1 cellular context compared by ENCODE assay signal in the genomic region with DNA sequence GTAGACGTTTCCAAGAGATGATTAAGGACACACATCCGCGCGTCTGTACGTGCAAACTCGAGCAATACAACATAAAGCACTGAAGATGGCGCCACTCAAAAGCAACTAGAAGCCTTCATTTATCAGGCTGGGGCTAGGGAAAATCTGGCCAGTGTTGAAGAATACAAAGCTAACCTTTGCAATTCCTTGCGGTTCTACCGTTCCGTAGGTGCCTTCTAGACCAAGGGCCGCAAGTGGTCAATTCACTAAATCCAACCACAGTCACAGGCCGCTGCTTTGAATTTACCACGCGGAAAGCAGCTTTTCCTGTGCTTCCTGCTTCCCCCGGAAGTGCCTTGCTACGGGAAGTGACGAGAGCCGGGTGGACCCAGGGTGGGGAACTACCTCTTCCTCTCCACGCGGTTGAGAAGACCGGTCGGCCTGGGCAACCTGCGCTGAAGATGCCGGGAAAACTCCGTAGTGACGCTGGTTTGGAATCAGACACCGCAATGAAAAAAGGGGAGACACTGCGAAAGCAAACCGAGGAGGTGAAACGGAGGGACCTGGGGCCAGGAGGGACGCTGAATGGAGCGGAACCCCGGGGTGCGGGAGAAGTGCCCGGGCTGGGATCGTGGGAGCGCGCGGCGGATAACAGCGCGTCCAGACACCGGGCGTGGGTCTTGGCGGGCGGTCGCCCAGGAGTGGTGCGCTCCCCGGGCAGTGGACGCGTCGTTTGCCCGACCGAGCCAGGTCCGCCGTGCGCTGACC.
TF ChIP-seq lines count a peak whose summit lies in the region.

A gene (plus strand): TSS at position 385 of the 747 bp plus-strand sequence. CDS start 56 bp downstream, at position 441.

TF ChIP-seq in K562, 482 proteins besides CTCF, POLR2A, EP300 and RAD21 (continued from another document and continues in another):
- TF ChIP-seq, protein P1, sequence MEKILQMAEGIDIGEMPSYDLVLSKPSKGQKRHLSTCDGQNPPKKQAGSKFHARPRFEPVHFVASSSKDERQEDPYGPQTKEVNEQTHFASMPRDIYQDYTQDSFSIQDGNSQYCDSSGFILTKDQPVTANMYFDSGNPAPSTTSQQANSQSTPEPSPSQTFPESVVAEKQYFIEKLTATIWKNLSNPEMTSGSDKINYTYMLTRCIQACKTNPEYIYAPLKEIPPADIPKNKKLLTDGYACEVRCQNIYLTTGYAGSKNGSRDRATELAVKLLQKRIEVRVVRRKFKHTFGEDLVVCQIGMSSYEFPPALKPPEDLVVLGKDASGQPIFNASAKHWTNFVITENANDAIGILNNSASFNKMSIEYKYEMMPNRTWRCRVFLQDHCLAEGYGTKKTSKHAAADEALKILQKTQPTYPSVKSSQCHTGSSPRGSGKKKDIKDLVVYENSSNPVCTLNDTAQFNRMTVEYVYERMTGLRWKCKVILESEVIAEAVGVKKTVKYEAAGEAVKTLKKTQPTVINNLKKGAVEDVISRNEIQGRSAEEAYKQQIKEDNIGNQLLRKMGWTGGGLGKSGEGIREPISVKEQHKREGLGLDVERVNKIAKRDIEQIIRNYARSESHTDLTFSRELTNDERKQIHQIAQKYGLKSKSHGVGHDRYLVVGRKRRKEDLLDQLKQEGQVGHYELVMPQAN (IDR thresholded peaks at IDR 0.05; ENCODE audit: borderline replicate concordance), result peak; percentile 99
- TF ChIP-seq SMARCC2 (IDR thresholded peaks at IDR 0.05; ENCODE audit: low read depth) (0 out of 2 replicates have a peak, but pooled peaks have one; percentile 62), MXI1 (IDR thresholded peaks at IDR 0.05; ENCODE audit: low read depth, low read length) (peak; percentile 91), ELF2 (CRISPR knock-in tag; IDR thresholded peaks at IDR 0.05) (peak; percentile 98), PHF21A (IDR thresholded peaks at IDR 0.05; ENCODE audit: borderline replicate concordance, low read depth) (peak; percentile 21; the same call in 1 of the 2 replicates), NEUROD1 (IDR thresholded peaks at IDR 0.05; ENCODE audit: borderline replicate concordance, low read depth, low read length, partially characterized antibody) (peak; percentile 60), NFATC3 (IDR thresholded peaks at IDR 0.05) (0 out of 2 replicates have a peak, but pooled peaks have one; percentile 80), ZNF121 (CRISPR knock-in tag; conservative IDR thresholded peaks at IDR 0.05) (no peak), NR2C1 (IDR thresholded peaks at IDR 0.05) (peak; percentile 84), NR2C1 (tag; IDR thresholded peaks at IDR 0.05) (peak; percentile 88), ZNF830 (CRISPR knock-in tag; IDR thresholded peaks at IDR 0.05) (no peak), ZKSCAN1 (IDR thresholded peaks at IDR 0.05; ENCODE audit: low read depth, low read length) (0 out of 2 replicates have a peak, but pooled peaks have one; percentile 49), RB1 (IDR thresholded peaks at IDR 0.05; ENCODE audit: low read depth) (peak; percentile 26), HNRNPL (IDR thresholded peaks at IDR 0.05; ENCODE audit: low read depth, low read length) (peak; percentile 57; the same call in 1 of the 2 replicates), RFX5 (IDR thresholded peaks at IDR 0.05; ENCODE audit: low read depth, low read length) (no peak), ZBTB1 (CRISPR knock-in tag; IDR thresholded peaks at IDR 0.05; ENCODE audit: borderline replicate concordance, low read depth) (peak; percentile 15; the same call in 1 of the 2 replicates), SLC30A9 (CRISPR knock-in tag; IDR thresholded peaks at IDR 0.05) (no peak)
- TF ChIP-seq, protein P2, sequence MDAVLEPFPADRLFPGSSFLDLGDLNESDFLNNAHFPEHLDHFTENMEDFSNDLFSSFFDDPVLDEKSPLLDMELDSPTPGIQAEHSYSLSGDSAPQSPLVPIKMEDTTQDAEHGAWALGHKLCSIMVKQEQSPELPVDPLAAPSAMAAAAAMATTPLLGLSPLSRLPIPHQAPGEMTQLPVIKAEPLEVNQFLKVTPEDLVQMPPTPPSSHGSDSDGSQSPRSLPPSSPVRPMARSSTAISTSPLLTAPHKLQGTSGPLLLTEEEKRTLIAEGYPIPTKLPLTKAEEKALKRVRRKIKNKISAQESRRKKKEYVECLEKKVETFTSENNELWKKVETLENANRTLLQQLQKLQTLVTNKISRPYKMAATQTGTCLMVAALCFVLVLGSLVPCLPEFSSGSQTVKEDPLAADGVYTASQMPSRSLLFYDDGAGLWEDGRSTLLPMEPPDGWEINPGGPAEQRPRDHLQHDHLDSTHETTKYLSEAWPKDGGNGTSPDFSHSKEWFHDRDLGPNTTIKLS (IDR thresholded peaks at IDR 0.05; ENCODE audit: borderline replicate concordance, low read depth), result peak; percentile 77
- TF ChIP-seq, protein P3, sequence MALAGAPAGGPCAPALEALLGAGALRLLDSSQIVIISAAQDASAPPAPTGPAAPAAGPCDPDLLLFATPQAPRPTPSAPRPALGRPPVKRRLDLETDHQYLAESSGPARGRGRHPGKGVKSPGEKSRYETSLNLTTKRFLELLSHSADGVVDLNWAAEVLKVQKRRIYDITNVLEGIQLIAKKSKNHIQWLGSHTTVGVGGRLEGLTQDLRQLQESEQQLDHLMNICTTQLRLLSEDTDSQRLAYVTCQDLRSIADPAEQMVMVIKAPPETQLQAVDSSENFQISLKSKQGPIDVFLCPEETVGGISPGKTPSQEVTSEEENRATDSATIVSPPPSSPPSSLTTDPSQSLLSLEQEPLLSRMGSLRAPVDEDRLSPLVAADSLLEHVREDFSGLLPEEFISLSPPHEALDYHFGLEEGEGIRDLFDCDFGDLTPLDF (CRISPR knock-in tag; IDR thresholded peaks at IDR 0.05), result peak; percentile 76; the same call in 1 of the 2 replicates
- TF ChIP-seq, protein P4, sequence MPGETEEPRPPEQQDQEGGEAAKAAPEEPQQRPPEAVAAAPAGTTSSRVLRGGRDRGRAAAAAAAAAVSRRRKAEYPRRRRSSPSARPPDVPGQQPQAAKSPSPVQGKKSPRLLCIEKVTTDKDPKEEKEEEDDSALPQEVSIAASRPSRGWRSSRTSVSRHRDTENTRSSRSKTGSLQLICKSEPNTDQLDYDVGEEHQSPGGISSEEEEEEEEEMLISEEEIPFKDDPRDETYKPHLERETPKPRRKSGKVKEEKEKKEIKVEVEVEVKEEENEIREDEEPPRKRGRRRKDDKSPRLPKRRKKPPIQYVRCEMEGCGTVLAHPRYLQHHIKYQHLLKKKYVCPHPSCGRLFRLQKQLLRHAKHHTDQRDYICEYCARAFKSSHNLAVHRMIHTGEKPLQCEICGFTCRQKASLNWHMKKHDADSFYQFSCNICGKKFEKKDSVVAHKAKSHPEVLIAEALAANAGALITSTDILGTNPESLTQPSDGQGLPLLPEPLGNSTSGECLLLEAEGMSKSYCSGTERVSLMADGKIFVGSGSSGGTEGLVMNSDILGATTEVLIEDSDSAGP (CRISPR knock-in tag; IDR thresholded peaks at IDR 0.05), result peak; percentile 29; the same call in 1 of the 2 replicates
- TF ChIP-seq, protein P5, sequence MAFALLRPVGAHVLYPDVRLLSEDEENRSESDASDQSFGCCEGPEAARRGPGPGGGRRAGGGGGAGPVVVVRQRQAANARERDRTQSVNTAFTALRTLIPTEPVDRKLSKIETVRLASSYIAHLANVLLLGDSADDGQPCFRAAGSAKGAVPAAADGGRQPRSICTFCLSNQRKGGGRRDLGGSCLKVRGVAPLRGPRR (CRISPR knock-in tag; IDR thresholded peaks at IDR 0.05), result no peak
- TF ChIP-seq, protein P6, sequence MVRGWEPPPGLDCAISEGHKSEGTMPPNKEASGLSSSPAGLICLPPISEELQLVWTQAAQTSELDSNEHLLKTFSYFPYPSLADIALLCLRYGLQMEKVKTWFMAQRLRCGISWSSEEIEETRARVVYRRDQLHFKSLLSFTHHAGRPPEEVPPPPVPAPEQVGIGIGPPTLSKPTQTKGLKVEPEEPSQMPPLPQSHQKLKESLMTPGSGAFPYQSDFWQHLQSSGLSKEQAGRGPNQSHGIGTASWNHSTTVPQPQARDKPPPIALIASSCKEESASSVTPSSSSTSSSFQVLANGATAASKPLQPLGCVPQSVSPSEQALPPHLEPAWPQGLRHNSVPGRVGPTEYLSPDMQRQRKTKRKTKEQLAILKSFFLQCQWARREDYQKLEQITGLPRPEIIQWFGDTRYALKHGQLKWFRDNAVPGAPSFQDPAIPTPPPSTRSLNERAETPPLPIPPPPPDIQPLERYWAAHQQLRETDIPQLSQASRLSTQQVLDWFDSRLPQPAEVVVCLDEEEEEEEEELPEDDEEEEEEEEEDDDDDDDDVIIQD (CRISPR knock-in tag; IDR thresholded peaks at IDR 0.05), result no peak
- TF ChIP-seq, protein P7, sequence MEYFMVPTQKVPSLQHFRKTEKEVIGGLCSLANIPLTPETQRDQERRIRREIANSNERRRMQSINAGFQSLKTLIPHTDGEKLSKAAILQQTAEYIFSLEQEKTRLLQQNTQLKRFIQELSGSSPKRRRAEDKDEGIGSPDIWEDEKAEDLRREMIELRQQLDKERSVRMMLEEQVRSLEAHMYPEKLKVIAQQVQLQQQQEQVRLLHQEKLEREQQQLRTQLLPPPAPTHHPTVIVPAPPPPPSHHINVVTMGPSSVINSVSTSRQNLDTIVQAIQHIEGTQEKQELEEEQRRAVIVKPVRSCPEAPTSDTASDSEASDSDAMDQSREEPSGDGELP (CRISPR knock-in tag; IDR thresholded peaks at IDR 0.05; ENCODE audit: borderline replicate concordance), result peak; percentile 83
- TF ChIP-seq, protein P8, sequence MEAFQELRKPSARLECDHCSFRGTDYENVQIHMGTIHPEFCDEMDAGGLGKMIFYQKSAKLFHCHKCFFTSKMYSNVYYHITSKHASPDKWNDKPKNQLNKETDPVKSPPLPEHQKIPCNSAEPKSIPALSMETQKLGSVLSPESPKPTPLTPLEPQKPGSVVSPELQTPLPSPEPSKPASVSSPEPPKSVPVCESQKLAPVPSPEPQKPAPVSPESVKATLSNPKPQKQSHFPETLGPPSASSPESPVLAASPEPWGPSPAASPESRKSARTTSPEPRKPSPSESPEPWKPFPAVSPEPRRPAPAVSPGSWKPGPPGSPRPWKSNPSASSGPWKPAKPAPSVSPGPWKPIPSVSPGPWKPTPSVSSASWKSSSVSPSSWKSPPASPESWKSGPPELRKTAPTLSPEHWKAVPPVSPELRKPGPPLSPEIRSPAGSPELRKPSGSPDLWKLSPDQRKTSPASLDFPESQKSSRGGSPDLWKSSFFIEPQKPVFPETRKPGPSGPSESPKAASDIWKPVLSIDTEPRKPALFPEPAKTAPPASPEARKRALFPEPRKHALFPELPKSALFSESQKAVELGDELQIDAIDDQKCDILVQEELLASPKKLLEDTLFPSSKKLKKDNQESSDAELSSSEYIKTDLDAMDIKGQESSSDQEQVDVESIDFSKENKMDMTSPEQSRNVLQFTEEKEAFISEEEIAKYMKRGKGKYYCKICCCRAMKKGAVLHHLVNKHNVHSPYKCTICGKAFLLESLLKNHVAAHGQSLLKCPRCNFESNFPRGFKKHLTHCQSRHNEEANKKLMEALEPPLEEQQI (IDR thresholded peaks at IDR 0.05), result peak; percentile 73; the same call in 1 of the 2 replicates
- TF ChIP-seq, protein P9, sequence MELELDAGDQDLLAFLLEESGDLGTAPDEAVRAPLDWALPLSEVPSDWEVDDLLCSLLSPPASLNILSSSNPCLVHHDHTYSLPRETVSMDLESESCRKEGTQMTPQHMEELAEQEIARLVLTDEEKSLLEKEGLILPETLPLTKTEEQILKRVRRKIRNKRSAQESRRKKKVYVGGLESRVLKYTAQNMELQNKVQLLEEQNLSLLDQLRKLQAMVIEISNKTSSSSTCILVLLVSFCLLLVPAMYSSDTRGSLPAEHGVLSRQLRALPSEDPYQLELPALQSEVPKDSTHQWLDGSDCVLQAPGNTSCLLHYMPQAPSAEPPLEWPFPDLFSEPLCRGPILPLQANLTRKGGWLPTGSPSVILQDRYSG (tag; conservative IDR thresholded peaks at IDR 0.05; ENCODE audit: low read depth), result peak; percentile 70
- TF ChIP-seq, protein P10, sequence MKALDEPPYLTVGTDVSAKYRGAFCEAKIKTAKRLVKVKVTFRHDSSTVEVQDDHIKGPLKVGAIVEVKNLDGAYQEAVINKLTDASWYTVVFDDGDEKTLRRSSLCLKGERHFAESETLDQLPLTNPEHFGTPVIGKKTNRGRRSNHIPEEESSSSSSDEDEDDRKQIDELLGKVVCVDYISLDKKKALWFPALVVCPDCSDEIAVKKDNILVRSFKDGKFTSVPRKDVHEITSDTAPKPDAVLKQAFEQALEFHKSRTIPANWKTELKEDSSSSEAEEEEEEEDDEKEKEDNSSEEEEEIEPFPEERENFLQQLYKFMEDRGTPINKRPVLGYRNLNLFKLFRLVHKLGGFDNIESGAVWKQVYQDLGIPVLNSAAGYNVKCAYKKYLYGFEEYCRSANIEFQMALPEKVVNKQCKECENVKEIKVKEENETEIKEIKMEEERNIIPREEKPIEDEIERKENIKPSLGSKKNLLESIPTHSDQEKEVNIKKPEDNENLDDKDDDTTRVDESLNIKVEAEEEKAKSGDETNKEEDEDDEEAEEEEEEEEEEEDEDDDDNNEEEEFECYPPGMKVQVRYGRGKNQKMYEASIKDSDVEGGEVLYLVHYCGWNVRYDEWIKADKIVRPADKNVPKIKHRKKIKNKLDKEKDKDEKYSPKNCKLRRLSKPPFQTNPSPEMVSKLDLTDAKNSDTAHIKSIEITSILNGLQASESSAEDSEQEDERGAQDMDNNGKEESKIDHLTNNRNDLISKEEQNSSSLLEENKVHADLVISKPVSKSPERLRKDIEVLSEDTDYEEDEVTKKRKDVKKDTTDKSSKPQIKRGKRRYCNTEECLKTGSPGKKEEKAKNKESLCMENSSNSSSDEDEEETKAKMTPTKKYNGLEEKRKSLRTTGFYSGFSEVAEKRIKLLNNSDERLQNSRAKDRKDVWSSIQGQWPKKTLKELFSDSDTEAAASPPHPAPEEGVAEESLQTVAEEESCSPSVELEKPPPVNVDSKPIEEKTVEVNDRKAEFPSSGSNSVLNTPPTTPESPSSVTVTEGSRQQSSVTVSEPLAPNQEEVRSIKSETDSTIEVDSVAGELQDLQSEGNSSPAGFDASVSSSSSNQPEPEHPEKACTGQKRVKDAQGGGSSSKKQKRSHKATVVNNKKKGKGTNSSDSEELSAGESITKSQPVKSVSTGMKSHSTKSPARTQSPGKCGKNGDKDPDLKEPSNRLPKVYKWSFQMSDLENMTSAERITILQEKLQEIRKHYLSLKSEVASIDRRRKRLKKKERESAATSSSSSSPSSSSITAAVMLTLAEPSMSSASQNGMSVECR (CRISPR knock-in tag; IDR thresholded peaks at IDR 0.05), result peak; percentile 85
- TF ChIP-seq, protein P11, sequence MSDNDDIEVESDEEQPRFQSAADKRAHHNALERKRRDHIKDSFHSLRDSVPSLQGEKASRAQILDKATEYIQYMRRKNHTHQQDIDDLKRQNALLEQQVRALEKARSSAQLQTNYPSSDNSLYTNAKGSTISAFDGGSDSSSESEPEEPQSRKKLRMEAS (CRISPR knock-in tag; IDR thresholded peaks at IDR 0.05), result peak; percentile 94
- TF ChIP-seq, protein P12, sequence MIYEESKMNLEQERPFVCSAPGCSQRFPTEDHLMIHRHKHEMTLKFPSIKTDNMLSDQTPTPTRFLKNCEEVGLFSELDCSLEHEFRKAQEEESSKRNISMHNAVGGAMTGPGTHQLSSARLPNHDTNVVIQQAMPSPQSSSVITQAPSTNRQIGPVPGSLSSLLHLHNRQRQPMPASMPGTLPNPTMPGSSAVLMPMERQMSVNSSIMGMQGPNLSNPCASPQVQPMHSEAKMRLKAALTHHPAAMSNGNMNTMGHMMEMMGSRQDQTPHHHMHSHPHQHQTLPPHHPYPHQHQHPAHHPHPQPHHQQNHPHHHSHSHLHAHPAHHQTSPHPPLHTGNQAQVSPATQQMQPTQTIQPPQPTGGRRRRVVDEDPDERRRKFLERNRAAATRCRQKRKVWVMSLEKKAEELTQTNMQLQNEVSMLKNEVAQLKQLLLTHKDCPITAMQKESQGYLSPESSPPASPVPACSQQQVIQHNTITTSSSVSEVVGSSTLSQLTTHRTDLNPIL (CRISPR knock-in tag; IDR thresholded peaks at IDR 0.05), result no peak
